9 cellular contexts compared by ENCODE assay signal in genomic region chr17:83076930-83077329, GRCh38. TPM values are rescaled to one million over a fixed set of nuclear protein-coding genes. Genes with fewer than 3 reads are reported as not detected.
DNase-seq lines count a peak whose midpoint lies in the region; ATAC-seq and TF ChIP-seq lines count a peak whose summit lies in the region.
"Had no signal": no experiment of that assay in that cellular context is flagged by ENCODE, and none has a peak within 500 bp of the region (broad histone marks: within the 10 kb centered on the region; RNA-seq: fewer than 3 reads in every experiment).

No MANE protein-coding gene starts in this region.

- ATAC-seq in activated T-cell treated with anti-CD3 and anti-CD28 coated beads, Interleukin-2, amount 50 U/mL, for 4 hours: no peak
- no peak for ATAC-seq in HG02623 (IDR thresholded peaks at IDR 0.05; ENCODE audit: unreplicated experiment)
- no peak for ATAC-seq in activated CD4-positive, CD25-positive, alpha-beta regulatory T cell treated with anti-CD3 and anti-CD28 coated beads, Interleukin-2, amount 50 U/mL, for 24 hours

- no peak overlapping the region for H2AFZ ChIP-seq in smooth muscle cell (ENCODE audit: low read depth)

- H3K79me2 ChIP-seq in smooth muscle cell (ENCODE audit: low read depth): peaks cover 19% of the 10 kb centered on the region

- H3K9ac ChIP-seq in smooth muscle cell (ENCODE audit: low read depth): no peak overlapping the region

- no peaks in the 10 kb centered on the region for H3K9me3 Mint-ChIP-seq in activated T-cell treated with anti-CD3 and anti-CD28 coated beads, Interleukin-2, amount 50 U/mL, for 4 hours
- H3K9me3 Mint-ChIP-seq: dendritic cell treated with granulocyte-macrophage colony-stimulating factor and Interleukin-4, amounts not matched to agents 40 ng/mL and 50 ng/mL, for 4 days had no signal

- peaks cover 8% of the 10 kb centered on the region for H3K4me1 ChIP-seq in smooth muscle cell (ENCODE audit: low read depth)

- peak overlapping the region; percentile 33 for H3K4me3 Mint-ChIP-seq in activated T-cell treated with anti-CD3 and anti-CD28 coated beads, Interleukin-2, amount 50 U/mL, for 4 hours
- H3K4me3 Mint-ChIP-seq: dendritic cell treated with granulocyte-macrophage colony-stimulating factor and Interleukin-4, amounts not matched to agents 40 ng/mL and 50 ng/mL, for 4 days had no signal

- DNase-seq in activated T-cell treated with anti-CD3 and anti-CD28 coated beads, Interleukin-2, amount 50 U/mL, for 4 hours: no peak
- DNase-seq in activated T-cell treated with anti-CD3 and anti-CD28 coated beads, Interleukin-2, amount 50 U/mL, for 1 hour: no peak
- DNase-seq in NB4 (ENCODE audit: low read depth) (no peak), cardiac fibroblast (ENCODE audit: low read depth in 2 of 2) (no peak), smooth muscle cell (lab: John Stamatoyannopoulos, UW; ENCODE audit: unreplicated experiment) (no peak), superior temporal gyrus (ENCODE audit: extremely low spot score) (no peak)

- H4K20me1 ChIP-seq in smooth muscle cell (ENCODE audit: low read depth): peaks cover 12% of the 10 kb centered on the region

- no peak overlapping the region for H3K4me2 ChIP-seq in smooth muscle cell

- H3K4me3 ChIP-seq in NB4 (ENCODE audit: low read depth, low read length) (no peak overlapping the region), cardiac fibroblast (replicated peaks in 1 of 2; ENCODE audit: low read depth in 2 of 2, low read length in 2 of 2) (no peak overlapping the region), smooth muscle cell (no peak overlapping the region)

- TF ChIP-seq CTCF in NB4 (IDR thresholded peaks at IDR 0.05; ENCODE audit: low read depth, low read length) (peak; percentile 19), cardiac fibroblast (IDR thresholded peaks at IDR 0.05; ENCODE audit: low read depth, low read length) (peak; percentile 8), smooth muscle cell (IDR thresholded peaks at IDR 0.05; ENCODE audit: borderline replicate concordance, insufficient read depth, poor library complexity, severe bottlenecking) (peak; percentile 5)

- H3K27ac ChIP-seq in smooth muscle cell (ENCODE audit: low read depth): no peak overlapping the region

- peaks cover 4% of the 10 kb centered on the region for H3F3A ChIP-seq in smooth muscle cell (ENCODE audit: low read depth)

- 75% methylated on average over 6 of the region's 6 CpGs for WGBS in smooth muscle cell (ENCODE audit: low lambda C conversion rate)

- H3K36me3 ChIP-seq in smooth muscle cell (ENCODE audit: low read depth): no peaks in the 10 kb centered on the region

- no peaks in the 10 kb centered on the region for H3K36me3 Mint-ChIP-seq in activated T-cell treated with anti-CD3 and anti-CD28 coated beads, Interleukin-2, amount 50 U/mL, for 4 hours (ENCODE audit: insufficient read depth)

- H3K9me3 ChIP-seq in smooth muscle cell (replicated peaks; ENCODE audit: low read depth): no peaks in the 10 kb centered on the region

- no peak for TF ChIP-seq POLR2A in NB4 (IDR thresholded peaks at IDR 0.05; ENCODE audit: extremely low read depth, insufficient read length)

- no peaks in the 10 kb centered on the region for H3K27me3 ChIP-seq in smooth muscle cell (ENCODE audit: low read depth)

- H3K27me3 Mint-ChIP-seq in activated T-cell treated with anti-CD3 and anti-CD28 coated beads, Interleukin-2, amount 50 U/mL, for 4 hours (ENCODE audit: low read depth): peaks cover 3% of the 10 kb centered on the region

- peaks cover 8% of the 10 kb centered on the region for H3K4me1 Mint-ChIP-seq in activated T-cell treated with anti-CD3 and anti-CD28 coated beads, Interleukin-2, amount 50 U/mL, for 4 hours (ENCODE audit: low read depth)

RNA-seq across cellular contexts. Expression of gene METRNL, which starts 2.5 kb away (rescaled TPM):
- 10 to 100 TPM; 12.1 to 26.2 (median 23.1) TPM for total RNA-seq in activated T-cell treated with anti-CD3 and anti-CD28 coated beads, Interleukin-2, amount 50 U/mL, for 4 hours
- 48.3 and 55.6 TPM in 2 replicates for total RNA-seq in smooth muscle cell
- polyA plus RNA-seq in smooth muscle cell: 98.1 and 101 TPM in 2 replicates
